Comparison of ENCODE assay signal across 1 cellular context in the genomic region with DNA sequence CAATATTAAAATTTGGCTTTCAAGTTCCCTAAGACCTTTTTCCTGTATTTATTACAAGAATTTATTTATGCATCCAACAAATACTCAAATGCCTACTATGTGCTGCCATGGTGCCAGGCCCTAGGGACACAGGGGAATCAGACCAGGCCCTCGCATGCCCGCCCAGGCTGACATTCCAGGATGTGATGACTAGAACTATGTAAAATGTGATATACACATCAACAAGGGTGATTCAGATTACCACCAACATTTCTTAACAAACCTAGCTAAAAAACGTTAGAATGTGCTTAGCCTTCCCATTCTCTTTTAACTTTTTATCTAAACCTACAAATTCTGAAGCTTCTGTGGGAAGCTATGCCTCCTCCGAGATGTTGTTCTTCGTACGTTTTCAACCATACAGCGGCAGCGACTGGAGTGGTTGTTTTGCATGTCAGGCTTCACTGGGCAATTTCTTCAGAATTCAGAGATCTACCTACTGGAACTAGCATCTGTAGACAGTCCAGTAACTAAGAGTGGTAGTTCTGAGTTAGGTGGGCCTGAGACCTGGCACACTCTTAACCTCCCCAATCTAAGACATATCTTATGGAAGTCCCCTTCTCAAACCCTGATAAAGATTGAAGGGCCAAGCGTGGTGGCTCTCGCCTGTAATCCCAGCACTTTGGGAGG.
TF ChIP-seq lines count a peak whose summit lies in the region.

No MANE protein-coding gene starts in this region.

TF ChIP-seq in H1, 55 proteins besides CTCF, POLR2A, EP300 and RAD21 (continued from another document):
- TF ChIP-seq NRF1 (IDR thresholded peaks at IDR 0.05; ENCODE audit: low read depth, low read length) (no peak), JUND (IDR thresholded peaks at IDR 0.05; ENCODE audit: low read length) (no peak)
